11 cellular contexts compared by ENCODE assay signal in genomic region chr22:38257170-38257569, GRCh38. TPM values are rescaled to one million over a fixed set of nuclear protein-coding genes. Genes with fewer than 3 reads are reported as not detected.
DNase-seq lines count a peak whose midpoint lies in the region; TF ChIP-seq lines count a peak whose summit lies in the region.
"Had no signal": no experiment of that assay in that cellular context is flagged by ENCODE, and none has a peak within 500 bp of the region (broad histone marks: within the 10 kb centered on the region; RNA-seq: fewer than 3 reads in every experiment).

No MANE protein-coding gene starts in this region.

- H3K9me3 ChIP-seq in left ventricle myocardium inferior (replicated peaks) = no peaks in the 10 kb centered on the region
- H3K9me3 ChIP-seq in sigmoid colon = no peaks in the 10 kb centered on the region
- H3K9me3 ChIP-seq: neutrophil had no signal

- no peak for TF ChIP-seq POLR2A in sigmoid colon (IDR thresholded peaks at IDR 0.05)

- intact Hi-C loops in left ventricle myocardium inferior (cut with micrococcal nuclease) (no loop called here), sigmoid colon (cut with DNase I) (loop anchor here (5.0 kb wide), 1 partner anchor 40 kb away; no protein-coding TSS in a partner anchor)

- peak; percentile 38 for DNase-seq in BJ (ENCODE audit: low read depth)
- DNase-seq in amniotic epithelial cell (ENCODE audit: low read depth) = peak; percentile 60
- DNase-seq in left ventricle myocardium inferior = no peak
- peak; percentile 78 for DNase-seq in sigmoid colon
- no peak for DNase-seq in stimulated activated CD4-positive, alpha-beta T cell treated with anti-CD3 and anti-CD28 coated beads, Interleukin-4, amount 100 ng/mL, for 4 hours
- no peak for DNase-seq in NCI-H187 (lab: John Stamatoyannopoulos, UW)
- DNase-seq in DMS 273 (lab: John Stamatoyannopoulos, UW; ENCODE audit: unreplicated experiment) = no peak
- DNase-seq in NCI-H2227 (lab: John Stamatoyannopoulos, UW; ENCODE audit: unreplicated experiment) = no peak
- DNase-seq: NCI-H1048; stimulated activated naive B cell treated with anti-CD40 and anti-IgM and Interleukin-4, amounts not matched to agents 10 μg/mL and 1 μg/mL and 100 μg/mL, for 72 hours had no signal

- CTCF ChIA-PET in BJ (lab: Yijun Ruan, JAX) = interaction anchor here (1.0 to 1.5 kb wide), 4 partner anchors 10 to 144 kb away, joined by 3 to 4 read pairs (median 4); no protein-coding TSS in a partner anchor

- H3K4me1 ChIP-seq in left ventricle myocardium inferior (peaks cover 92% of the 10 kb centered on the region), sigmoid colon (peaks cover 0 to 63% (median 52%) of the 10 kb centered on the region in 4 donors)

- H3K27ac ChIP-seq in left ventricle myocardium inferior (replicated peaks) (peak overlapping the region; percentile 74), sigmoid colon (peak overlapping the region; percentile 83 to 93 (median 90))

- H3K4me3 ChIP-seq in BJ (ENCODE audit: low read depth, low read length) (peak overlapping the region; percentile 18; the same call in 1 of the 2 replicates), left ventricle myocardium inferior (peak overlapping the region; percentile 41), sigmoid colon (peak overlapping the region in 3 of 4 donors; percentile 23 to 36 (median 35))

- TF ChIP-seq CTCF in BJ (IDR thresholded peaks at IDR 0.05; ENCODE audit: insufficient read depth, low read depth, low read length) (no peak), left ventricle myocardium inferior (IDR thresholded peaks at IDR 0.05; ENCODE audit: borderline replicate concordance) (no peak), sigmoid colon (IDR thresholded peaks at IDR 0.05) (no peak)

- no peaks in the 10 kb centered on the region for H3K36me3 ChIP-seq in BJ (ENCODE audit: control insufficient read depth, insufficient read depth, low read length)
- no peaks in the 10 kb centered on the region for H3K36me3 ChIP-seq in left ventricle myocardium inferior
- H3K36me3 ChIP-seq in sigmoid colon = no peaks in the 10 kb centered on the region
- H3K36me3 ChIP-seq: neutrophil had no signal

- POLR2A ChIA-PET in BJ (lab: Charles Lee) = interaction anchor here (0.7 kb wide), 2 partner anchors 47 to 208 kb away, joined by 4 to 18 read pairs; no protein-coding TSS in a partner anchor

- WGBS in sigmoid colon, 2 donors = 28 to 57% methylated on average over 13 of the region's 13 CpGs

- TF ChIP-seq EP300 in sigmoid colon (IDR thresholded peaks at IDR 0.05) = peak in 2 of 4 donors; percentile 19 to 66

- H3K27me3 ChIP-seq in BJ (ENCODE audit: control insufficient read depth, insufficient read depth, low read length) (no peaks in the 10 kb centered on the region), left ventricle myocardium inferior (ENCODE audit: low read depth) (no peaks in the 10 kb centered on the region), sigmoid colon (no peaks in the 10 kb centered on the region)
- H3K27me3 ChIP-seq: neutrophil had no signal

RNA-seq across cellular contexts. Expression of gene TMEM184B, which starts 15.6 kb away (rescaled TPM):
- polyA plus RNA-seq in BJ (2011; rRNA removed) = 26.5 and 75.5 TPM in 2 replicates
- 35.2 and 48.1 TPM in 2 replicates for polyA minus RNA-seq in BJ (2011; rRNA and poly(A)+ RNA removed)
- 50.6 TPM for total RNA-seq in left ventricle myocardium inferior
- 10 to 100 TPM; 42.6 to 96.4 (median 68.1) TPM for total RNA-seq in sigmoid colon
- 10 to 100 TPM in 1 of 3 donors, 1 to 10 TPM in 2; 7.2 to 34.3 (median 8.1) TPM for polyA plus RNA-seq in sigmoid colon

RNA-seq across cellular contexts. Expression of gene MAFF, which starts 55.4 kb away (rescaled TPM):
- polyA plus RNA-seq in BJ (2011; rRNA removed) (14.1 and 14.8 TPM in 2 replicates), sigmoid colon (10 to 100 TPM; 18.5 to 41.4 (median 35.4) TPM)
- polyA minus RNA-seq in BJ (2011; rRNA and poly(A)+ RNA removed) = 5.0 and 5.8 TPM in 2 replicates
- total RNA-seq in left ventricle myocardium inferior (4.7 TPM), sigmoid colon (100 to 1,000 TPM in 1 of 4 donors, 10 to 100 TPM in 3; 15.3 to 104 (median 26.1) TPM)

Comparison
In these comparisons a context has a peak if more than half of its experiments do, and no peak if none do; other contexts are left out.
1. DNase-seq: peak in BJ (single experiment), amniotic epithelial cell (single experiment) and sigmoid colon (single experiment); none in left ventricle myocardium inferior (single experiment), stimulated activated CD4-positive, alpha-beta T cell treated with anti-CD3 and anti-CD28 coated beads, Interleukin-4, amount 100 ng/mL, for 4 hours (0 of 2), NCI-H187 (0 of 2), DMS 273 (single experiment) and NCI-H2227 (single experiment).
2. Peak in every context shown above with its lines, with median percentiles within 50 percentile points of each other: H3K4me3 ChIP-seq.